ENCODE assay signal across 9 cellular contexts in genomic region chr16:67406628-67407027, GRCh38. TPM values are rescaled to one million over a fixed set of nuclear protein-coding genes. Genes with fewer than 3 reads are reported as not detected.
DNase-seq lines count a peak whose midpoint lies in the region; ATAC-seq, FAIRE-seq and TF ChIP-seq lines count a peak whose summit lies in the region.
"Had no signal": no experiment of that assay in that cellular context is flagged by ENCODE, and none has a peak within 500 bp of the region (broad histone marks: within the 10 kb centered on the region; RNA-seq: fewer than 3 reads in every experiment).

No MANE protein-coding gene starts in this region.

- WGBS in thyroid gland, 2 donors = 44 to 72% methylated on average over 3 of the region's 3 CpGs
- 34 to 79% methylated on average over 3 of the region's 3 CpGs for WGBS in testis, 2 donors

- H3K4me3 ChIP-seq in thyroid gland (replicated peaks in 1 of 3) (no peak overlapping the region), testis (no peak overlapping the region)
- H3K4me3 ChIP-seq: cardiac muscle cell had no signal

- H3K4me1 ChIP-seq in thyroid gland = peaks cover 4 to 20% of the 10 kb centered on the region in 2 donors
- H3K4me1 ChIP-seq in testis = peaks cover 6% of the 10 kb centered on the region

- H3K27me3 ChIP-seq in thyroid gland (no peaks in the 10 kb centered on the region), testis (no peaks in the 10 kb centered on the region)
- H3K27me3 ChIP-seq: cardiac muscle cell had no signal

- H3K27ac ChIP-seq in thyroid gland (peak overlapping the region in 2 of 3 donors; percentile 10 to 61), testis (peak overlapping the region in 1 of 2 donors; percentile 13)
- H3K27ac ChIP-seq: cardiac muscle cell had no signal

- H3K4me1 Mint-ChIP-seq in HFFc6 (ENCODE audit: low read depth) = peaks cover 35% of the 10 kb centered on the region
- peaks cover 16% of the 10 kb centered on the region for H3K4me1 Mint-ChIP-seq in chondrocyte (ENCODE audit: low read depth)

- peak overlapping the region; percentile 53 for H3K4me3 Mint-ChIP-seq in HFFc6
- H3K4me3 Mint-ChIP-seq in chondrocyte (ENCODE audit: unreplicated experiment) = no peak overlapping the region

- peak overlapping the region; percentile 95 for H3K27ac Mint-ChIP-seq in HFFc6
- H3K27ac Mint-ChIP-seq in chondrocyte (ENCODE audit: unreplicated experiment) = peak overlapping the region; percentile 74

- TF ChIP-seq CTCF in HFFc6 (IDR thresholded peaks at IDR 0.05) = no peak
- TF ChIP-seq CTCF in chondrocyte (IDR thresholded peaks at IDR 0.05) = no peak
- no peak for TF ChIP-seq CTCF in thyroid gland (IDR thresholded peaks at IDR 0.05)
- TF ChIP-seq CTCF in testis (IDR thresholded peaks at IDR 0.05) = no peak

- no peaks in the 10 kb centered on the region for H3K36me3 ChIP-seq in thyroid gland
- H3K36me3 ChIP-seq in testis (ENCODE audit: low read depth, missing control alignments) = no peaks in the 10 kb centered on the region
- H3K36me3 ChIP-seq: cardiac muscle cell had no signal

- peak; percentile 83 for DNase-seq in HFFc6
- DNase-seq in chondrocyte (ENCODE audit: low spot score) = no peak
- peak; percentile 17 for DNase-seq in inferior parietal cortex (ENCODE audit: extremely low spot score)
- DNase-seq in thyroid gland = no peak
- no peak for DNase-seq in activated CD4-positive, alpha-beta T cell treated with anti-CD3 and anti-CD28 coated beads, Interleukin-2, amount 50 U/mL, for 1 hour
- no peak for DNase-seq in testis
- no peak for DNase-seq in GM12892 (ENCODE audit: insufficient read length)

- TF ChIP-seq POLR2A in thyroid gland (IDR thresholded peaks at IDR 0.05) (no peak), testis (IDR thresholded peaks at IDR 0.05) (no peak), GM12892 (IDR thresholded peaks at IDR 0.05; ENCODE audit: low read depth, low read length) (no peak)

- ATAC-seq in HG02973 (IDR thresholded peaks at IDR 0.05; ENCODE audit: unreplicated experiment) = no peak

- H3K27me3 Mint-ChIP-seq in HFFc6 (ENCODE audit: insufficient read depth) (peaks cover 7% of the 10 kb centered on the region), chondrocyte (ENCODE audit: low read depth) (no peaks in the 10 kb centered on the region)

- intact Hi-C loops in thyroid gland (cut with DNase I) = no loop called here
- intact Hi-C loops in testis (cut with DNase I; ENCODE audit: low total_unique reads) = no loop called here

- H3K36me3 Mint-ChIP-seq in HFFc6 (ENCODE audit: low read depth) = no peaks in the 10 kb centered on the region
- H3K36me3 Mint-ChIP-seq in chondrocyte (ENCODE audit: low read depth) = peaks cover 4% of the 10 kb centered on the region

- FAIRE-seq in GM12892 (lab: Jason Lieb, UNC) = no peak

- H3K9me3 Mint-ChIP-seq in HFFc6 (no peaks in the 10 kb centered on the region), chondrocyte (ENCODE audit: low read depth) (no peaks in the 10 kb centered on the region)

- H3K9me3 ChIP-seq in thyroid gland (no peaks in the 10 kb centered on the region), testis (no peaks in the 10 kb centered on the region)

RNA-seq across cellular contexts. Expression of gene ZDHHC1, which starts 9.6 kb away (rescaled TPM):
- 1 to 10 TPM; 2.1 to 5.4 (median 2.8) TPM for total RNA-seq in HFFc6 (2021; fragmentation: NEBNext Ultra II Directional; extraction: Animal tissue kit (Norgen Biotek cat#: 25700))
- total RNA-seq in chondrocyte (11.8 to 15.0 TPM (median 12.2 TPM) in 3 replicates), thyroid gland (10 to 100 TPM; 33.3 to 63.8 (median 50.9) TPM), testis (10 to 100 TPM; 62.0 to 62.7 TPM)
- 26.7 TPM for polyA plus RNA-seq in testis (ENCODE audit: insufficient read depth, low read depth, low replicate concordance)
- 0.40 TPM for polyA plus RNA-seq in GM12892 (2012; ENCODE audit: missing spikeins)

RNA-seq across cellular contexts. Expression of gene TPPP3, which starts 13.3 kb away (rescaled TPM):
- under 1 TPM in 2 of 6 experiments, not detected in 4; 0.21 to 0.28 TPM for total RNA-seq in HFFc6 (2021; fragmentation: NEBNext Ultra II Directional; extraction: Animal tissue kit (Norgen Biotek cat#: 25700))
- 2.7 to 3.6 TPM (median 3.3 TPM) in 3 replicates for total RNA-seq in chondrocyte
- 1 to 10 TPM in 2 of 4 donors, under 1 TPM in 2; 0.54 to 2.3 (median 1.5) TPM for total RNA-seq in thyroid gland
- total RNA-seq in testis = 10 to 100 TPM in 1 of 2 donors, 1 to 10 TPM in 1; 9.5 to 17.5 TPM
- polyA plus RNA-seq in testis (ENCODE audit: insufficient read depth, low read depth, low replicate concordance) = 67.6 TPM
- polyA plus RNA-seq in GM12892 (2012; ENCODE audit: missing spikeins) = not detected

RNA-seq across cellular contexts. Expression of gene HSD11B2, which starts 24.3 kb away (rescaled TPM):
- not detected for total RNA-seq in HFFc6 (2021; fragmentation: NEBNext Ultra II Directional; extraction: Animal tissue kit (Norgen Biotek cat#: 25700))
- total RNA-seq in chondrocyte (0.20 to 0.77 TPM in 2 of 3 replicates, not detected in the other), thyroid gland (10 to 100 TPM in 2 of 4 donors, 1 to 10 TPM in 2; 4.6 to 11.9 (median 9.0) TPM), testis (1 to 10 TPM; 4.9 to 7.7 TPM)
- polyA plus RNA-seq in testis (ENCODE audit: insufficient read depth, low read depth, low replicate concordance) = 11.5 TPM
- 0.45 TPM for polyA plus RNA-seq in GM12892 (2012; ENCODE audit: missing spikeins)

Comparison
In these comparisons a context has a peak if more than half of its experiments do, and no peak if none do; other contexts are left out.
1. DNase-seq: peak in HFFc6 (single experiment) and inferior parietal cortex (single experiment); none in chondrocyte (single experiment), thyroid gland (0 of 2), activated CD4-positive, alpha-beta T cell treated with anti-CD3 and anti-CD28 coated beads, Interleukin-2, amount 50 U/mL, for 1 hour (single experiment), testis (single experiment) and GM12892 (single experiment).